ENCODE assay signal across 9 cellular contexts in the genomic region with DNA sequence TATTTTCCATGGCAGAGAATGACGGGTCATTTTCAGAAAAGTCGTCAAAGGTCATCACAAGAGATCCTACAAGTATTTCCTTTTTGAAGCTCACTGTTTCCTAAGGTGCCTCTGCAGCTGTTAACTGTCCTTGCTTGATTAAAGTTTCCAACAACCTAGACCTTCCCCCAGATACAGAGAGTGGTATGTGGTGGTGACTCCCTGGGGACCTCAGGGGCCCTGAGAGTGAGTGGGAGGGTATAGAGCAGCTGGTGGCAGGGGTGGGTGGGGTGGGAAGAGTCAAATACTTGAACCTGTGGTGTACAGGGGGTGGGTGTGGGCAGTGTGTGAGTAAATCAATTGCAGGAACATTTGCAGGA. TPM values are rescaled to one million over a fixed set of nuclear protein-coding genes. Genes with fewer than 3 reads are reported as not detected.
DNase-seq lines count a peak whose midpoint lies in the region; ATAC-seq and TF ChIP-seq lines count a peak whose summit lies in the region.
"Had no signal": no experiment of that assay in that cellular context is flagged by ENCODE, and none has a peak within 500 bp of the region (broad histone marks: within the 10 kb centered on the region; RNA-seq: fewer than 3 reads in every experiment).

No MANE protein-coding gene starts in this region.

- H3K27me3 ChIP-seq in CD4-positive, alpha-beta T cell (ENCODE audit: control insufficient read depth, insufficient read depth, low read length) = no peaks in the 10 kb centered on the region

- peak overlapping the region; percentile 66 for H3K27ac Mint-ChIP-seq in CD4-positive, alpha-beta T cell
- no peak overlapping the region for H3K27ac Mint-ChIP-seq in activated T-cell treated with anti-CD3 and anti-CD28 coated beads, Interleukin-2, amount 50 U/mL, for 72 hours

- no peaks in the 10 kb centered on the region for H3K9me3 Mint-ChIP-seq in CD4-positive, alpha-beta T cell
- H3K9me3 Mint-ChIP-seq in activated T-cell treated with anti-CD3 and anti-CD28 coated beads, Interleukin-2, amount 50 U/mL, for 72 hours = no peaks in the 10 kb centered on the region

- H3K27me3 Mint-ChIP-seq in CD4-positive, alpha-beta T cell = no peaks in the 10 kb centered on the region
- no peaks in the 10 kb centered on the region for H3K27me3 Mint-ChIP-seq in activated T-cell treated with anti-CD3 and anti-CD28 coated beads, Interleukin-2, amount 50 U/mL, for 72 hours (ENCODE audit: low read depth)

- H3K27ac ChIP-seq in CD4-positive, alpha-beta T cell (ENCODE audit: low read depth, low read length) = no peak overlapping the region
- H3K27ac ChIP-seq: neutrophil had no signal

- intact Hi-C loops in CD4-positive, alpha-beta T cell (cut with DNase I, micrococcal nuclease) = loop anchor here (5.0 kb wide), 1 partner anchor 38 kb away; a partner anchor contains a TSS

- no peak overlapping the region for H3K4me3 Mint-ChIP-seq in CD4-positive, alpha-beta T cell
- peak overlapping the region; percentile 28 to 90 for H3K4me3 Mint-ChIP-seq in activated T-cell treated with anti-CD3 and anti-CD28 coated beads, Interleukin-2, amount 50 U/mL, for 72 hours

- no peak for ATAC-seq in CD4-positive, alpha-beta T cell (ENCODE audit: poor library complexity)
- ATAC-seq in GM19372 (IDR thresholded peaks at IDR 0.05; ENCODE audit: low read depth, unreplicated experiment) (peak; percentile 57), HG03135 (IDR thresholded peaks at IDR 0.05; ENCODE audit: unreplicated experiment) (peak; percentile 56)
- ATAC-seq in activated T-cell treated with anti-CD3 and anti-CD28 coated beads, Interleukin-2, amount 50 U/mL, for 72 hours (replicated peaks in 1 of 2) = peak; percentile 61 to 70

- POLR2A ChIA-PET in CD4-positive, alpha-beta T cell (lab: Charles Lee) = interaction anchor here (0.8 to 2.1 kb wide), 6 partner anchors 21 to 326 kb away, joined by 3 to 12 read pairs (median 7); a partner anchor contains a TSS

- H3K9me3 ChIP-seq in CD4-positive, alpha-beta T cell (ENCODE audit: control insufficient read depth, low read length) = no peaks in the 10 kb centered on the region
- H3K9me3 ChIP-seq: neutrophil had no signal

- peaks cover 43% of the 10 kb centered on the region for H3K4me1 Mint-ChIP-seq in CD4-positive, alpha-beta T cell (ENCODE audit: low read depth)
- H3K4me1 Mint-ChIP-seq in activated T-cell treated with anti-CD3 and anti-CD28 coated beads, Interleukin-2, amount 50 U/mL, for 72 hours (ENCODE audit: low read depth) = peaks cover 46% of the 10 kb centered on the region

- H3K36me3 Mint-ChIP-seq in CD4-positive, alpha-beta T cell (ENCODE audit: low read depth) = no peaks in the 10 kb centered on the region
- H3K36me3 Mint-ChIP-seq in activated T-cell treated with anti-CD3 and anti-CD28 coated beads, Interleukin-2, amount 50 U/mL, for 72 hours (ENCODE audit: insufficient read depth in 2 of 2) = no peaks in the 10 kb centered on the region

- no peak for DNase-seq in CD4-positive, alpha-beta T cell
- peak in 1 of 2 donors; percentile 31 for DNase-seq in activated T-cell treated with anti-CD3 and anti-CD28 coated beads, Interleukin-2, amount 50 U/mL, for 72 hours
- DNase-seq in DMS53 treated with DMSO at 0.1 percent for 48 hours (lab: John Stamatoyannopoulos, UW; ENCODE audit: unreplicated experiment) (no peak), nucleus accumbens (lab: John Stamatoyannopoulos, UW) (no peak), anterior cingulate cortex (lab: John Stamatoyannopoulos, UW) (no peak), SW 1271 (lab: John Stamatoyannopoulos, UW) (no peak)

- CTCF ChIA-PET in CD4-positive, alpha-beta T cell (lab: Charles Lee) = interaction anchor here (0.5 to 1.5 kb wide), 3 partner anchors 9 to 861 kb away, joined by 3 to 5 read pairs (median 3); no protein-coding TSS in a partner anchor

- TF ChIP-seq CTCF in CD4-positive, alpha-beta T cell (IDR thresholded peaks at IDR 0.05) = no peak

RNA-seq across cellular contexts. Expression of a gene that starts 1.6 kb away (rescaled TPM):
- total RNA-seq in CD4-positive, alpha-beta T cell = 1 to 10 TPM; 2.3 to 3.6 TPM
- 10 to 100 TPM; 28.7 to 31.9 TPM for total RNA-seq in activated T-cell treated with anti-CD3 and anti-CD28 coated beads, Interleukin-2, amount 50 U/mL, for 72 hours

RNA-seq across cellular contexts. Expression of a gene that starts 14.7 kb away (rescaled TPM):
- 10 to 100 TPM; 18.5 to 18.6 TPM for total RNA-seq in CD4-positive, alpha-beta T cell
- total RNA-seq in activated T-cell treated with anti-CD3 and anti-CD28 coated beads, Interleukin-2, amount 50 U/mL, for 72 hours = 10 to 100 TPM; 39.9 to 45.5 TPM

RNA-seq across cellular contexts. Expression of a gene that starts 31.0 kb away (rescaled TPM):
- total RNA-seq in CD4-positive, alpha-beta T cell = 10 to 100 TPM; 18.4 to 19.2 TPM
- total RNA-seq in activated T-cell treated with anti-CD3 and anti-CD28 coated beads, Interleukin-2, amount 50 U/mL, for 72 hours = 10 to 100 TPM; 61.4 to 65.6 TPM

RNA-seq across cellular contexts. Expression of a gene that starts 38.0 kb away (rescaled TPM):
- total RNA-seq in CD4-positive, alpha-beta T cell = over 10,000 TPM; 14,857 to 24,615 TPM
- total RNA-seq in activated T-cell treated with anti-CD3 and anti-CD28 coated beads, Interleukin-2, amount 50 U/mL, for 72 hours = 1,000 to 10,000 TPM; 5,353 to 9,709 TPM

RNA-seq across cellular contexts. Expression of a gene that starts 38.3 kb away (rescaled TPM):
- total RNA-seq in CD4-positive, alpha-beta T cell = 10 to 100 TPM; 10.2 TPM
- total RNA-seq in activated T-cell treated with anti-CD3 and anti-CD28 coated beads, Interleukin-2, amount 50 U/mL, for 72 hours = 10 to 100 TPM in 1 of 2 donors, 1 to 10 TPM in 1; 9.5 to 10.8 TPM

Comparison
In these comparisons a context has a peak if more than half of its experiments do, and no peak if none do; other contexts are left out.
1. RNA of a gene that starts 1.6 kb away (total RNA-seq): 28.7 to 31.9 TPM in activated T-cell treated with anti-CD3 and anti-CD28 coated beads, Interleukin-2, amount 50 U/mL, for 72 hours; 2.3 to 3.6 TPM in CD4-positive, alpha-beta T cell; every median in the first group is over 4 times any median in the second.